Comparison of ENCODE assay signal across 11 cellular contexts in genomic region chr1:110616587-110616986, GRCh38. TPM values are rescaled to one million over a fixed set of nuclear protein-coding genes. Genes with fewer than 3 reads are reported as not detected.
DNase-seq lines count a peak whose midpoint lies in the region; ATAC-seq, FAIRE-seq and TF ChIP-seq lines count a peak whose summit lies in the region.
"Had no signal": no experiment of that assay in that cellular context is flagged by ENCODE, and none has a peak within 500 bp of the region (broad histone marks: within the 10 kb centered on the region; RNA-seq: fewer than 3 reads in every experiment).

No MANE protein-coding gene starts in this region.

- TF ChIP-seq POLR2A in heart left ventricle (IDR thresholded peaks at IDR 0.05), result no peak

- no peak overlapping the region for H3K14ac ChIP-seq in mesenchymal stem cell (ENCODE audit: low read length in 2 of 2)

- no peak for FAIRE-seq in GM19239 (lab: Jason Lieb, UNC)

- no peak for TF ChIP-seq CTCF in heart left ventricle (IDR thresholded peaks at IDR 0.05)

- no peak overlapping the region for H2BK120ac ChIP-seq in mesenchymal stem cell (ENCODE audit: low read depth, low read length)

- no peak overlapping the region for H2BK5ac ChIP-seq in mesenchymal stem cell (ENCODE audit: low read depth, low read length, poor library complexity, severe bottlenecking)

- intact Hi-C loops in left ventricle myocardium superior (cut with micrococcal nuclease) (loop anchor here (10.0 kb wide), 1 partner anchor 62 kb away; no protein-coding TSS in a partner anchor), heart left ventricle (cut with DNase I) (loop anchor here in 5 of 10 donors (5.0 to 10.0 kb wide), 4 partner anchors 59 to 412 kb away; no protein-coding TSS in a partner anchor)

- H4K8ac ChIP-seq in mesenchymal stem cell (ENCODE audit: low read length), result no peak overlapping the region

- H3K27ac ChIP-seq in mesenchymal stem cell (ENCODE audit: low read length, poor library complexity, severe bottlenecking) (no peak overlapping the region), heart left ventricle (no peak overlapping the region)
- H3K27ac ChIP-seq: ascending aorta, left ventricle myocardium inferior had no signal

- H3K4me3 ChIP-seq in mesenchymal stem cell (ENCODE audit: insufficient read depth in 1 of 2, low read depth in 1 of 2, low read length in 2 of 2) (no peak overlapping the region), heart left ventricle (no peak overlapping the region)
- H3K4me3 ChIP-seq: ascending aorta, left ventricle myocardium inferior had no signal

- peak overlapping the region; percentile 30 for H4K91ac ChIP-seq in mesenchymal stem cell (ENCODE audit: low read length)

- H2BK15ac ChIP-seq in mesenchymal stem cell (ENCODE audit: low read depth, poor library complexity, severe bottlenecking), result no peak overlapping the region

- H3K79me1 ChIP-seq in mesenchymal stem cell (replicated peaks; ENCODE audit: low read length, poor library complexity, severe bottlenecking), result no peaks in the 10 kb centered on the region

- ATAC-seq in left ventricle myocardium superior (no peak), heart left ventricle (no peak)

- H3K9me3 ChIP-seq in mesenchymal stem cell (ENCODE audit: control insufficient read depth, low read length) (no peaks in the 10 kb centered on the region), heart left ventricle (no peaks in the 10 kb centered on the region)
- H3K9me3 ChIP-seq: ascending aorta, left ventricle myocardium inferior had no signal

- H3K27me3 ChIP-seq in mesenchymal stem cell (ENCODE audit: control insufficient read depth in 1 of 2, insufficient read depth in 1 of 2, low read length in 2 of 2) (peaks cover 64 to 95% of the 10 kb centered on the region in 2 experiments), heart left ventricle (peaks cover 0 to 63% (median 21%) of the 10 kb centered on the region in 9 donors)
- H3K27me3 ChIP-seq: ascending aorta had no signal

- no peak overlapping the region for H3K4ac ChIP-seq in mesenchymal stem cell (ENCODE audit: low read depth in 1 of 2, low read length in 2 of 2)

- 20% methylated on average over 3 of the region's 3 CpGs for WGBS in mesenchymal stem cell
- WGBS in heart left ventricle, 4 donors, result 30 to 43% (median 35%) methylated on average over 3 of the region's 3 CpGs

- H3K18ac ChIP-seq in mesenchymal stem cell (ENCODE audit: low read depth in 1 of 2, low read length in 2 of 2), result no peak overlapping the region

- H3K36me3 ChIP-seq in mesenchymal stem cell (ENCODE audit: control insufficient read depth in 1 of 2, insufficient read depth in 2 of 2, low read depth in 1 of 2, low read length in 2 of 2), result no peaks in the 10 kb centered on the region
- H3K36me3 ChIP-seq in heart left ventricle, result no peaks in the 10 kb centered on the region
- H3K36me3 ChIP-seq: ascending aorta, left ventricle myocardium inferior had no signal

- H3K23ac ChIP-seq in mesenchymal stem cell (ENCODE audit: low read length in 2 of 2), result no peak overlapping the region

- no peak overlapping the region for H2AFZ ChIP-seq in mesenchymal stem cell (ENCODE audit: low read depth, low read length)

- no peak overlapping the region for H2BK12ac ChIP-seq in mesenchymal stem cell (ENCODE audit: low read length in 2 of 2)

- in situ Hi-C loops in KBM-7 (cut with MboI; ENCODE audit: low pct_unique_long_range_greater_than_20kb, low sequenced_read_pairs), result loop anchor here (10.0 kb wide), 1 partner anchor 92 kb away; no protein-coding TSS in a partner anchor

- DNase-seq in DMS53 treated with DMSO at 0.1 percent for 48 hours (lab: John Stamatoyannopoulos, UW; ENCODE audit: unreplicated experiment), result peak; percentile 86
- peak; percentile 42 for DNase-seq in KBM-7
- peak; percentile 76 for DNase-seq in OCI-M1 (lab: John Stamatoyannopoulos, UW)
- DNase-seq in mesenchymal stem cell, result no peak
- DNase-seq in left ventricle myocardium superior, result no peak
- DNase-seq in heart left ventricle, result no peak
- DNase-seq in GM19239 (ENCODE audit: insufficient read length, low spot score), result no peak
- DNase-seq: left ventricle myocardium inferior, Right ventricle myocardium superior had no signal

- H3K4me2 ChIP-seq in mesenchymal stem cell (ENCODE audit: low read length, poor library complexity, severe bottlenecking), result no peak overlapping the region

- H3K4me1 ChIP-seq in mesenchymal stem cell (ENCODE audit: control insufficient read depth, insufficient read depth, low read depth, low read length) (no peaks in the 10 kb centered on the region), heart left ventricle (peaks cover 0 to 17% (median 7%) of the 10 kb centered on the region in 12 donors)

- H2AK5ac ChIP-seq in mesenchymal stem cell (ENCODE audit: low read length, severe bottlenecking), result no peak overlapping the region

- no peak overlapping the region for H3K9ac ChIP-seq in mesenchymal stem cell (ENCODE audit: low read length)

RNA-seq across cellular contexts. Expression of gene KCNA2, which starts 10.4 kb away (rescaled TPM):
- not detected for polyA plus RNA-seq in mesenchymal stem cell (2013, experiment 1 of 2)
- polyA plus RNA-seq in mesenchymal stem cell (2013, experiment 2 of 2), result 0.01 TPM
- total RNA-seq in left ventricle myocardium superior (0.64 TPM), heart left ventricle (1 to 10 TPM in 4 of 9 donors, under 1 TPM in 5; 0.23 to 1.6 (median 0.82) TPM)
- under 1 TPM; 0.08 to 0.19 TPM for polyA plus RNA-seq in heart left ventricle
- polyA plus RNA-seq: fibroblast of lung had no signal

RNA-seq across cellular contexts. Expression of gene KCNA3, which starts 58.2 kb away (rescaled TPM):
- polyA plus RNA-seq in mesenchymal stem cell (2013, experiment 1 of 2), result not detected
- not detected for polyA plus RNA-seq in mesenchymal stem cell (2013, experiment 2 of 2)
- total RNA-seq in left ventricle myocardium superior, result 0.47 TPM
- 1 to 10 TPM in 2 of 9 donors, under 1 TPM in 7; 0.14 to 2.3 (median 0.54) TPM for total RNA-seq in heart left ventricle
- polyA plus RNA-seq in heart left ventricle, result under 1 TPM in 1 of 2 donors, not detected in 1; 0.06 TPM
- total RNA-seq: ascending aorta had no signal

Comparison
In these comparisons a context has a peak if more than half of its experiments do, and no peak if none do; other contexts are left out.
1. DNase-seq: peak in DMS53 treated with DMSO at 0.1 percent for 48 hours (single experiment), KBM-7 (single experiment) and OCI-M1 (single experiment); none in mesenchymal stem cell (single experiment), left ventricle myocardium superior (single experiment), heart left ventricle (0 of 5) and GM19239 (single experiment).